8 cellular contexts compared by ENCODE assay signal in genomic region chr11:14359573-14360031, GRCh38. TPM values are rescaled to one million over a fixed set of nuclear protein-coding genes. Genes with fewer than 3 reads are reported as not detected.
DNase-seq lines count a peak whose midpoint lies in the region; ATAC-seq, FAIRE-seq and TF ChIP-seq lines count a peak whose summit lies in the region.

No MANE protein-coding gene starts in this region.

- peak overlapping the region; percentile 66 for H3K4me3 ChIP-seq in CD8-positive, alpha-beta T cell (ENCODE audit: low read depth, low read length)

- no peak for TF ChIP-seq CTCF in CD8-positive, alpha-beta T cell (IDR thresholded peaks at IDR 0.05)
- TF ChIP-seq CTCF in nephron progenitor cell (IDR thresholded peaks at IDR 0.05) (no peak), D721Med (IDR thresholded peaks at IDR 0.05; ENCODE audit: insufficient read depth, missing control alignments) (no peak)

- peaks cover 3% of the 10 kb centered on the region for H3K36me3 Mint-ChIP-seq in CD8-positive, alpha-beta T cell
- H3K36me3 Mint-ChIP-seq in effector memory CD8-positive, alpha-beta T cell (ENCODE audit: insufficient read depth) = peaks cover 8% of the 10 kb centered on the region
- H3K36me3 Mint-ChIP-seq in nephron progenitor cell (ENCODE audit: low read depth) = peaks cover 5% of the 10 kb centered on the region

- peak overlapping the region; percentile 78 for H3K4me3 Mint-ChIP-seq in CD8-positive, alpha-beta T cell
- H3K4me3 Mint-ChIP-seq in effector memory CD8-positive, alpha-beta T cell = peak overlapping the region; percentile 72 to 96
- peak overlapping the region; percentile 78 for H3K4me3 Mint-ChIP-seq in nephron progenitor cell

- H3K4me1 Mint-ChIP-seq in CD8-positive, alpha-beta T cell (ENCODE audit: low read depth) = peaks cover 29% of the 10 kb centered on the region
- H3K4me1 Mint-ChIP-seq in effector memory CD8-positive, alpha-beta T cell (ENCODE audit: low read depth in 2 of 2) = peaks cover 31% of the 10 kb centered on the region in 2 donors
- H3K4me1 Mint-ChIP-seq in nephron progenitor cell = peaks cover 27% of the 10 kb centered on the region

- H3K4me1 ChIP-seq in CD8-positive, alpha-beta T cell (ENCODE audit: insufficient read depth, low read length) = peaks cover 17% of the 10 kb centered on the region

- H3K27ac Mint-ChIP-seq in CD8-positive, alpha-beta T cell = no peak overlapping the region
- peak overlapping the region in 1 of 2 donors; percentile 46 for H3K27ac Mint-ChIP-seq in effector memory CD8-positive, alpha-beta T cell
- no peak overlapping the region for H3K27ac Mint-ChIP-seq in nephron progenitor cell

- CTCF ChIA-PET in CD8-positive, alpha-beta T cell (lab: Charles Lee) = interaction anchor here (1.0 kb wide), 1 partner anchor 96 kb away, joined by 4 read pairs; no protein-coding TSS in a partner anchor

- H3K9me3 Mint-ChIP-seq in CD8-positive, alpha-beta T cell = no peaks in the 10 kb centered on the region
- no peaks in the 10 kb centered on the region for H3K9me3 Mint-ChIP-seq in effector memory CD8-positive, alpha-beta T cell
- H3K9me3 Mint-ChIP-seq in nephron progenitor cell = no peaks in the 10 kb centered on the region

- H3K27me3 Mint-ChIP-seq in CD8-positive, alpha-beta T cell (ENCODE audit: low read depth) = no peaks in the 10 kb centered on the region
- H3K27me3 Mint-ChIP-seq in effector memory CD8-positive, alpha-beta T cell = no peaks in the 10 kb centered on the region
- peaks cover 3% of the 10 kb centered on the region for H3K27me3 Mint-ChIP-seq in nephron progenitor cell (ENCODE audit: low read depth, poor library complexity)

- FAIRE-seq in D721Med (lab: Jason Lieb, UNC) = no peak

- POLR2A ChIA-PET in CD8-positive, alpha-beta T cell (lab: Charles Lee) = interaction anchor here (0.7 kb wide), 1 partner anchor 108 kb away, joined by 4 read pairs; no protein-coding TSS in a partner anchor

- no peak overlapping the region for H3K27ac ChIP-seq in CD8-positive, alpha-beta T cell (ENCODE audit: low read depth, low read length)

- no peak for DNase-seq in CD8-positive, alpha-beta T cell
- DNase-seq in M059J (ENCODE audit: low read depth) = peak; percentile 73
- DNase-seq in effector memory CD8-positive, alpha-beta T cell = no peak
- DNase-seq in nephron progenitor cell = no peak
- no peak for DNase-seq in NCI-H2227 (lab: John Stamatoyannopoulos, UW; ENCODE audit: unreplicated experiment)
- DNase-seq in hippocampal formation (lab: John Stamatoyannopoulos, UW) = no peak
- no peak for DNase-seq in D721Med (ENCODE audit: insufficient read length, low spot score)
- no peak for DNase-seq in NCI-H1048 (lab: John Stamatoyannopoulos, UW)

- ATAC-seq in CD8-positive, alpha-beta T cell = no peak
- ATAC-seq in effector memory CD8-positive, alpha-beta T cell (replicated peaks) = no peak

- no peaks in the 10 kb centered on the region for H3K36me3 ChIP-seq in CD8-positive, alpha-beta T cell (ENCODE audit: insufficient read depth, low read length)

- no peaks in the 10 kb centered on the region for H3K27me3 ChIP-seq in CD8-positive, alpha-beta T cell (ENCODE audit: insufficient read depth, low read length)

- no peaks in the 10 kb centered on the region for H3K9me3 ChIP-seq in CD8-positive, alpha-beta T cell (ENCODE audit: low read length)

- intact Hi-C loops in CD8-positive, alpha-beta T cell (cut with DNase I, micrococcal nuclease) = loop anchor here (1.0 to 10.0 kb wide), 14 partner anchors 21 to 905 kb away; partner anchors contain the start of genes FAR1 (in 2 of the 2), COPB1 (in 1 of the 2), CYP2R1 (in 1 of the 2) and PSMA1 (in 1 of the 2)

RNA-seq across cellular contexts. Expression of gene RRAS2, which starts 0.6 kb away (rescaled TPM):
- 10 to 100 TPM; 38.5 to 40.6 TPM for total RNA-seq in CD8-positive, alpha-beta T cell
- 127 and 143 TPM in 2 replicates for total RNA-seq in M059J (2014; rRNA removed; shearing (Covaris generic))
